In genomic region chr3:38369186-38369585, GRCh38 we compare ENCODE assay signal across 18 cellular contexts.
"Had no signal": no experiment of that assay in that cellular context is flagged by ENCODE, and none has a peak within 500 bp of the region (broad histone marks: within the 10 kb centered on the region; RNA-seq: fewer than 3 reads in every experiment).

No MANE protein-coding gene starts in this region.

- H3K27ac ChIP-seq: coronary artery, dorsolateral prefrontal cortex, esophagus muscularis mucosa, foreskin keratinocyte, gastrocnemius medialis, heart right ventricle, left lung, lower lobe of right lung had no signal

- H3K4me1 ChIP-seq: esophagus muscularis mucosa, foreskin keratinocyte, gastrocnemius medialis, heart right ventricle, left lung, lower lobe of right lung had no signal

- H3K9me3 ChIP-seq: esophagus muscularis mucosa, gastrocnemius medialis, left lung, lower lobe of right lung had no signal

- H3K27me3 ChIP-seq: dorsolateral prefrontal cortex, esophagus muscularis mucosa, foreskin keratinocyte, gastrocnemius medialis, heart right ventricle, left lung had no signal

- ATAC-seq: foreskin keratinocyte, gastrocnemius medialis, heart right ventricle, left cardiac atrium, left lung, left ventricle myocardium superior, lower lobe of right lung had no signal

- H3K36me3 ChIP-seq: gastrocnemius medialis had no signal

- DNase-seq: dermis blood vessel endothelial cell; dorsolateral prefrontal cortex; effector CD4-positive, alpha-beta T cell; effector memory CD4-positive, alpha-beta T cell; foreskin keratinocyte; gastrocnemius medialis; glutamatergic neuron; head of caudate nucleus; heart right ventricle; hippocampal formation; left cardiac atrium; left lung; left ventricle myocardium superior; lower lobe of right lung; mesenchymal stem cell; midbrain had no signal

- H3K4me3 ChIP-seq: coronary artery, dorsolateral prefrontal cortex, esophagus muscularis mucosa, gastrocnemius medialis, heart right ventricle, left lung, lower lobe of right lung had no signal
